8 cellular contexts compared by ENCODE assay signal in genomic region chr9:125428060-125428481, GRCh38.
DNase-seq lines count a peak whose midpoint lies in the region; ATAC-seq and TF ChIP-seq lines count a peak whose summit lies in the region.

No MANE protein-coding gene starts in this region.

- no peaks in the 10 kb centered on the region for H3K4me1 ChIP-seq in heart left ventricle

- WGBS in heart left ventricle, 4 donors: 86 to 95% (median 88%) methylated on average over 4 to 6 of the region's 6 CpGs

- in situ Hi-C loops in SK-MEL-5 (cut with HindIII; ENCODE audit: low pct_unique_long_range_greater_than_20kb, low sequenced_read_pairs): no loop called here

- no peak overlapping the region for H3K27ac ChIP-seq in heart left ventricle

- no peak for TF ChIP-seq POLR2A in heart left ventricle (IDR thresholded peaks at IDR 0.05)

- TF ChIP-seq CTCF in GM12872 (IDR thresholded peaks at IDR 0.05; ENCODE audit: insufficient read depth, low read depth, low read length) (peak; percentile 69), heart left ventricle (IDR thresholded peaks at IDR 0.05) (peak; percentile 28 to 57 (median 40))

- peak; percentile 41 for DNase-seq in AG08396 (ENCODE audit: low spot score)
- DNase-seq in SK-MEL-5 (ENCODE audit: low read depth, low spot score): peak; percentile 60
- DNase-seq in heart left ventricle: peak in 2 of 5 donors; percentile 33 to 50
- no peak for DNase-seq in NCI-H510A (lab: John Stamatoyannopoulos, UW)

- intact Hi-C loops in heart left ventricle (cut with DNase I): loop anchor here in 5 of 10 donors (5.0 to 10.0 kb wide), 4 partner anchors 47 to 207 kb away; no protein-coding TSS in a partner anchor

- no peak overlapping the region for H3K4me3 ChIP-seq in heart left ventricle

- H3K9me3 ChIP-seq in heart left ventricle: no peaks in the 10 kb centered on the region

- peak in 3 of 4 donors; percentile 40 to 74 (median 64) for ATAC-seq in heart left ventricle
- ATAC-seq in GM19324 (IDR thresholded peaks at IDR 0.05; ENCODE audit: low FRiP score, unreplicated experiment): no peak
- ATAC-seq in HG03439 (IDR thresholded peaks at IDR 0.05; ENCODE audit: unreplicated experiment): no peak
- no peak for ATAC-seq in HG03025 (IDR thresholded peaks at IDR 0.05; ENCODE audit: low FRiP score, unreplicated experiment)

- H3K36me3 ChIP-seq in heart left ventricle: no peaks in the 10 kb centered on the region

- no peaks in the 10 kb centered on the region for H3K27me3 ChIP-seq in heart left ventricle

Comparison
In these comparisons a context has a peak if more than half of its experiments do, and no peak if none do; other contexts are left out.
1. ATAC-seq: peak in heart left ventricle (3 of 4); none in GM19324 (single experiment), HG03439 (single experiment) and HG03025 (single experiment).